19 cellular contexts compared by ENCODE assay signal in the genomic region with DNA sequence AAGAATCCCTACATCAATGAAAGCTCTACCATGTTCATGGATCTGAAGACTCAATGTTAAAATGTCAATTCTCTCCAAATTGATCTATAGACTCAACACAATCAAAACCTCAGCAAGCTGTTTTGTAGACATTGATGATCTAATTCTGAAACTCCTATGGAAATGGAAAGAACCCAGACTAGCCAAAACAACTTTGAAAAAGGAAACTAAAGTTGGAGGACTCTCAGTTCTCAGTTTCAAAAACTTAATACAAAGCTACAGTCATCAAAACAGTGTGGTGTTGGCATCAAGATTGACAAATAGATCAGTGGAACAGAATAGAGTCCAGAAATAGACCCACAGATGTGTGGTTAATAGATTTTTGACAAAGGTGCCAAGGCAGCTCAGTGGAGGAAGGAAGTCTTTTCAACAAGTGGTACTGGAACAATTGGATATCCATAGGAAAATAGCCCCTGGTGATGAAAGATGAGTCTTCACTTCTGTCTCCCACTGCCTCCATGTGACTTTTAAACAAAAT. TPM values are rescaled to one million over a fixed set of nuclear protein-coding genes. Genes with fewer than 3 reads are reported as not detected.
DNase-seq lines count a peak whose midpoint lies in the region; ATAC-seq and TF ChIP-seq lines count a peak whose summit lies in the region.
"Had no signal": no experiment of that assay in that cellular context is flagged by ENCODE, and none has a peak within 500 bp of the region (broad histone marks: within the 10 kb centered on the region; RNA-seq: fewer than 3 reads in every experiment).

No MANE protein-coding gene starts in this region.

- peaks cover 2 to 5% of the 10 kb centered on the region in 2 experiments; a peak in 2 of 4 replicates for H3K4me1 ChIP-seq in SK-N-SH (ENCODE audit: control insufficient read depth in 1 of 2, insufficient read depth in 2 of 2, low read depth in 1 of 2, low read length in 1 of 2)
- H3K4me1 ChIP-seq in CD8-positive, alpha-beta T cell (ENCODE audit: insufficient read depth, low read length) = peaks cover 91% of the 10 kb centered on the region
- H3K4me1 ChIP-seq: BE2C had no signal

- H4K20me1 ChIP-seq in SK-N-SH (ENCODE audit: insufficient read depth) = no peaks in the 10 kb centered on the region

- intact Hi-C loops in CD8-positive, alpha-beta T cell (cut with DNase I, micrococcal nuclease) = no loop called here

- no peaks in the 10 kb centered on the region for H3K27me3 ChIP-seq in SK-N-SH (ENCODE audit: insufficient read depth)
- no peaks in the 10 kb centered on the region for H3K27me3 ChIP-seq in CD8-positive, alpha-beta T cell (ENCODE audit: insufficient read depth, low read length)
- H3K27me3 ChIP-seq: BE2C had no signal

- H3K79me2 ChIP-seq in SK-N-SH (ENCODE audit: insufficient read depth) = no peaks in the 10 kb centered on the region

- ATAC-seq in SK-N-SH treated with all-trans-retinoic acid at 6 μM for 48 hours = no peak
- no peak for ATAC-seq in CD8-positive, alpha-beta T cell
- no peak for ATAC-seq in naive B cell (ENCODE audit: low read depth in 2 of 2)
- no peak for ATAC-seq in GM21390 (IDR thresholded peaks at IDR 0.05; ENCODE audit: unreplicated experiment)
- ATAC-seq in HG02870 (IDR thresholded peaks at IDR 0.05; ENCODE audit: unreplicated experiment) = no peak
- ATAC-seq: right cardiac atrium had no signal

- H3K36me3 ChIP-seq in SK-N-SH (replicated peaks in 1 of 2; ENCODE audit: control insufficient read depth in 1 of 2, insufficient read depth in 2 of 2, low read length in 1 of 2) = peaks cover 7 to 13% of the 10 kb centered on the region in 2 experiments
- H3K36me3 ChIP-seq in CD8-positive, alpha-beta T cell (ENCODE audit: insufficient read depth, low read length) = peaks cover 24% of the 10 kb centered on the region
- H3K36me3 ChIP-seq: BE2C had no signal

- H3K4me3 Mint-ChIP-seq in CD8-positive, alpha-beta T cell = peak overlapping the region; percentile 37
- H3K4me3 Mint-ChIP-seq in naive B cell = no peak overlapping the region
- H3K4me3 Mint-ChIP-seq: brain, type B pancreatic cell had no signal

- peaks cover 4% of the 10 kb centered on the region for H3K9me3 Mint-ChIP-seq in CD8-positive, alpha-beta T cell
- H3K9me3 Mint-ChIP-seq in naive B cell = peaks cover 0 to 13% (median 4%) of the 10 kb centered on the region in 7 donors
- H3K9me3 Mint-ChIP-seq: type B pancreatic cell had no signal

- H3K27ac Mint-ChIP-seq in CD8-positive, alpha-beta T cell = peak overlapping the region; percentile 89
- peak overlapping the region; percentile 30 to 93 (median 40) for H3K27ac Mint-ChIP-seq in naive B cell
- H3K27ac Mint-ChIP-seq: type B pancreatic cell had no signal

- no peak overlapping the region for H3K27ac ChIP-seq in SK-N-SH (ENCODE audit: low read depth in 2 of 2, low read length in 1 of 2)
- no peak overlapping the region for H3K27ac ChIP-seq in CD8-positive, alpha-beta T cell (ENCODE audit: low read depth, low read length)
- H3K27ac ChIP-seq: 22Rv1 had no signal

- CTCF ChIA-PET in SK-N-SH (lab: Yijun Ruan, JAX) = interaction anchor here (1.4 to 1.7 kb wide), 2 partner anchors 31 to 97 kb away, joined by 3 read pairs; no protein-coding TSS in a partner anchor
- CTCF ChIA-PET in CD8-positive, alpha-beta T cell (lab: Charles Lee) = interaction anchor here (0.7 to 2.0 kb wide), 7 partner anchors 14 to 450 kb away, joined by 3 to 6 read pairs (median 4); no protein-coding TSS in a partner anchor

- no peaks in the 10 kb centered on the region for H3K27me3 Mint-ChIP-seq in CD8-positive, alpha-beta T cell (ENCODE audit: low read depth)
- no peaks in the 10 kb centered on the region for H3K27me3 Mint-ChIP-seq in naive B cell
- H3K27me3 Mint-ChIP-seq: type B pancreatic cell had no signal

- H3F3A ChIP-seq in SK-N-SH (replicated peaks; ENCODE audit: insufficient read depth) = peaks cover 8% of the 10 kb centered on the region

- no peak overlapping the region for H3K4me2 ChIP-seq in SK-N-SH

- H3K9ac ChIP-seq in SK-N-SH = no peak overlapping the region

- H3K36me3 Mint-ChIP-seq in CD8-positive, alpha-beta T cell = peaks cover 53% of the 10 kb centered on the region
- H3K36me3 Mint-ChIP-seq in naive B cell = peaks cover 36 to 59% of the 10 kb centered on the region in 2 donors

- H2AFZ ChIP-seq in SK-N-SH (ENCODE audit: low read depth) = no peak overlapping the region

- POLR2A ChIA-PET in SK-N-SH (lab: Yijun Ruan, JAX) = no interaction called here
- POLR2A ChIA-PET in CD8-positive, alpha-beta T cell (lab: Charles Lee) = interaction anchor here (0.6 to 2.2 kb wide), 11 partner anchors 9 to 114 kb away, joined by 3 to 9 read pairs (median 4); no protein-coding TSS in a partner anchor

- no peaks in the 10 kb centered on the region for H3K9me2 ChIP-seq in SK-N-SH

- H3K4me1 Mint-ChIP-seq in CD8-positive, alpha-beta T cell (ENCODE audit: low read depth) = peaks cover 90% of the 10 kb centered on the region
- peaks cover 49 to 92% (median 78%) of the 10 kb centered on the region in 3 donors for H3K4me1 Mint-ChIP-seq in naive B cell

- DNase-seq in SK-N-SH (no peak), naive B cell (no peak)
- no peak for DNase-seq in CD8-positive, alpha-beta T cell
- DNase-seq in activated CD8-positive, alpha-beta memory T cell treated with anti-CD3 and anti-CD28 coated beads, Interleukin-2, amount 50 U/mL, for 48 hours = peak; percentile 6
- DNase-seq in stimulated activated CD8-positive, alpha-beta memory T cell treated with anti-CD3 and anti-CD28 coated beads, Interleukin-4, amount 100 ng/mL, for 48 hours = no peak
- DNase-seq: BE2C; head of caudate nucleus; Kasumi-1; NCI-H1092 treated with DMSO at 0.1 percent for 48 hours; NCI-H2081; NCI-H446; right cardiac atrium; stimulated activated naive CD4-positive, alpha-beta T cell treated with Interleukin-2 at 50 U/mL for 16 hours had no signal

- no peak for TF ChIP-seq EP300 in SK-N-SH (IDR thresholded peaks at IDR 0.05; ENCODE audit: borderline replicate concordance in 1 of 2, low read depth in 1 of 2, low read length in 1 of 2)

- H3K9me3 ChIP-seq in SK-N-SH = no peaks in the 10 kb centered on the region
- no peaks in the 10 kb centered on the region for H3K9me3 ChIP-seq in CD8-positive, alpha-beta T cell (ENCODE audit: low read length)

- H3K4me3 ChIP-seq in SK-N-SH (ENCODE audit: low read depth in 2 of 2, low read length in 1 of 2) = no peak overlapping the region
- H3K4me3 ChIP-seq in CD8-positive, alpha-beta T cell (ENCODE audit: low read depth, low read length) = no peak overlapping the region

- no peak for TF ChIP-seq RAD21 in SK-N-SH (IDR thresholded peaks at IDR 0.05; ENCODE audit: low read length)

- TF ChIP-seq CTCF in SK-N-SH (IDR thresholded peaks at IDR 0.05) = no peak
- no peak for TF ChIP-seq CTCF in CD8-positive, alpha-beta T cell (IDR thresholded peaks at IDR 0.05)

TF ChIP-seq in SK-N-SH treated with all-trans-retinoic acid at 6 μM for 48 hours, 23 proteins besides CTCF, POLR2A, EP300 and RAD21:
- TF ChIP-seq ZFP3 (CRISPR knock-in tag; IDR thresholded peaks at IDR 0.05) (peak; percentile 84), SNAI2 (CRISPR knock-in tag; IDR thresholded peaks at IDR 0.05) (no peak)
TF ChIP-seq in SK-N-SH treated with all-trans-retinoic acid at 6 μM for 48 hours: peak in this region for 1.

TF ChIP-seq in SK-N-SH, 30 proteins besides CTCF, POLR2A, EP300 and RAD21:
- TF ChIP-seq, protein P1, sequence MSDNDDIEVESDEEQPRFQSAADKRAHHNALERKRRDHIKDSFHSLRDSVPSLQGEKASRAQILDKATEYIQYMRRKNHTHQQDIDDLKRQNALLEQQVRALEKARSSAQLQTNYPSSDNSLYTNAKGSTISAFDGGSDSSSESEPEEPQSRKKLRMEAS (IDR thresholded peaks at IDR 0.05; ENCODE audit: low read depth) = no peak
- no peak for TF ChIP-seq TCF12 (IDR thresholded peaks at IDR 0.05)
- no peak for TF ChIP-seq POLR2AphosphoS5 (IDR thresholded peaks at IDR 0.05; ENCODE audit: low read depth, low read length)
- TF ChIP-seq FOSL2 (IDR thresholded peaks at IDR 0.05; ENCODE audit: borderline replicate concordance, low read depth) = no peak

RNA-seq across cellular contexts. Expression of gene LBH, which starts 30.4 kb away (rescaled TPM):
- polyA plus RNA-seq in SK-N-SH (2012; rRNA removed) (22.8 and 26.4 TPM in 2 replicates), naive B cell (ENCODE audit: low read depth in 6 of 6) (100 to 1,000 TPM; 191 to 297 (median 221) TPM)
- 17.2 and 21.7 TPM in 2 replicates for polyA plus RNA-seq in SK-N-SH (2012; cell fraction: cytosol; rRNA removed)
- polyA plus RNA-seq in SK-N-SH (2012; cell fraction: nucleus; rRNA removed) = 16.5 and 17.5 TPM in 2 replicates
- total RNA-seq in CD8-positive, alpha-beta T cell = 100 to 1,000 TPM; 127 to 133 TPM
